In genomic region chr1:100037665-100038400, GRCh38 we compare ENCODE assay signal across 1 cellular context.
A peak's percentile ranks its signal among the peaks of the same experiment; 100 is the strongest.
TF ChIP-seq lines count a peak whose summit lies in the region.

No MANE protein-coding gene starts in this region.

TF ChIP-seq in K562, 482 proteins besides CTCF, POLR2A, EP300 and RAD21 (continued from another document and continues in another):
- TF ChIP-seq, protein P1, sequence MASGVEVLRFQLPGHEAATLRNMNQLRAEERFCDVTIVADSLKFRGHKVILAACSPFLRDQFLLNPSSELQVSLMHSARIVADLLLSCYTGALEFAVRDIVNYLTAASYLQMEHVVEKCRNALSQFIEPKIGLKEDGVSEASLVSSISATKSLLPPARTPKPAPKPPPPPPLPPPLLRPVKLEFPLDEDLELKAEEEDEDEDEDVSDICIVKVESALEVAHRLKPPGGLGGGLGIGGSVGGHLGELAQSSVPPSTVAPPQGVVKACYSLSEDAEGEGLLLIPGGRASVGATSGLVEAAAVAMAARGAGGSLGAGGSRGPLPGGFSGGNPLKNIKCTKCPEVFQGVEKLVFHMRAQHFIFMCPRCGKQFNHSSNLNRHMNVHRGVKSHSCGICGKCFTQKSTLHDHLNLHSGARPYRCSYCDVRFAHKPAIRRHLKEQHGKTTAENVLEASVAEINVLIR (CRISPR knock-in tag; IDR thresholded peaks at IDR 0.05): peak; percentile 80
- TF ChIP-seq NCOR1 (IDR thresholded peaks at IDR 0.05) (0 out of 2 replicates have a peak, but pooled peaks have one; percentile 33), FOXP4 (CRISPR knock-in tag; IDR thresholded peaks at IDR 0.05; ENCODE audit: borderline replicate concordance) (0 out of 2 replicates have a peak, but pooled peaks have one; percentile 32), SREBF1 (IDR thresholded peaks at IDR 0.05; ENCODE audit: borderline replicate concordance, low read depth, low read length) (peak; percentile 84; the same call in 1 of the 2 replicates), ETV6 (IDR thresholded peaks at IDR 0.05; ENCODE audit: borderline replicate concordance in 1 of 2, low read depth in 2 of 2, low read length in 1 of 2) (no peak), ETV6 (CRISPR knock-in tag; IDR thresholded peaks at IDR 0.05; ENCODE audit: borderline replicate concordance) (no peak), ADNP (tag; IDR thresholded peaks at IDR 0.05) (no peak), KDM5B (IDR thresholded peaks at IDR 0.05; ENCODE audit: insufficient replicate concordance, low read depth, low read length) (peak; percentile 97), KLF13 (tag; IDR thresholded peaks at IDR 0.05; ENCODE audit: borderline replicate concordance, low read depth) (peak; percentile 71; the same call in 1 of the 2 replicates), GTF2B (IDR thresholded peaks at IDR 0.05; ENCODE audit: extremely low read depth, insufficient read length) (no peak), CTBP1 (IDR thresholded peaks at IDR 0.05; ENCODE audit: borderline replicate concordance) (peak; percentile 68), TRIM28 (IDR thresholded peaks at IDR 0.05) (no peak), CEBPG (CRISPR knock-in tag; IDR thresholded peaks at IDR 0.05) (no peak), CEBPG (tag; conservative IDR thresholded peaks at IDR 0.05 in 1 of 2, IDR thresholded peaks at IDR 0.05 in 1 of 2) (no peak), MXD1 (CRISPR knock-in tag; IDR thresholded peaks at IDR 0.05; ENCODE audit: borderline replicate concordance, poor library complexity, severe bottlenecking) (no peak), MAFK (IDR thresholded peaks at IDR 0.05; ENCODE audit: low read length) (no peak), BRF1 (IDR thresholded peaks at IDR 0.05; ENCODE audit: borderline replicate concordance, extremely low read depth, insufficient read length) (no peak), HSF4 (CRISPR knock-in tag; IDR thresholded peaks at IDR 0.05; ENCODE audit: borderline replicate concordance) (no peak), RBM34 (IDR thresholded peaks at IDR 0.05; ENCODE audit: borderline replicate concordance, insufficient read depth, low read length) (no peak), EHMT2 (IDR thresholded peaks at IDR 0.05) (no peak), JUND (IDR thresholded peaks at IDR 0.05; ENCODE audit: borderline replicate concordance, low read depth, low read length) (0 out of 2 replicates have a peak, but pooled peaks have one; percentile 39), JUND (tag; IDR thresholded peaks at IDR 0.05; ENCODE audit: borderline replicate concordance, low read depth, low read length) (no peak; the same call in 2 of the 3 replicates), SIN3A (IDR thresholded peaks at IDR 0.05; ENCODE audit: borderline replicate concordance in 2 of 2, control insufficient read depth in 1 of 2, low read depth in 2 of 2, low read length in 2 of 2) (peak; percentile 5 to 68; a peak in 2 of 4 replicates), KLF16 (IDR thresholded peaks at IDR 0.05) (no peak), NR3C1 (CRISPR knock-in tag; IDR thresholded peaks at IDR 0.05) (no peak), NR2C2 (CRISPR knock-in tag; IDR thresholded peaks at IDR 0.05) (peak; percentile 65), NR2C2 (tag; IDR thresholded peaks at IDR 0.05) (no peak), EGR1 (conservative IDR thresholded peaks at IDR 0.05) (peak; percentile 71), STAT5B (CRISPR knock-in tag; IDR thresholded peaks at IDR 0.05) (no peak), GABPB1 (CRISPR knock-in tag; IDR thresholded peaks at IDR 0.05) (peak; percentile 73), ZBTB40 (IDR thresholded peaks at IDR 0.05) (peak; percentile 42; the same call in 1 of the 2 replicates), ZBTB40 (CRISPR knock-in tag; IDR thresholded peaks at IDR 0.05) (peak; percentile 17; the same call in 1 of the 2 replicates), ZKSCAN3 (CRISPR knock-in tag; IDR thresholded peaks at IDR 0.05) (no peak), E2F4 (CRISPR knock-in tag; IDR thresholded peaks at IDR 0.05; ENCODE audit: low read depth) (no peak), IFI16 (CRISPR knock-in tag; IDR thresholded peaks at IDR 0.05) (no peak), ETV5 (CRISPR knock-in tag; IDR thresholded peaks at IDR 0.05; ENCODE audit: low read depth) (no peak)
- TF ChIP-seq, protein P2, sequence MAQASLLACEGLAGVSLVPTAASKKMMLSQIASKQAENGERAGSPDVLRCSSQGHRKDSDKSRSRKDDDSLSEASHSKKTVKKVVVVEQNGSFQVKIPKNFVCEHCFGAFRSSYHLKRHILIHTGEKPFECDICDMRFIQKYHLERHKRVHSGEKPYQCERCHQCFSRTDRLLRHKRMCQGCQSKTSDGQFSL (CRISPR knock-in tag; IDR thresholded peaks at IDR 0.05): no peak
- TF ChIP-seq, protein P2 (tag; IDR thresholded peaks at IDR 0.05): no peak
- TF ChIP-seq, protein P3, sequence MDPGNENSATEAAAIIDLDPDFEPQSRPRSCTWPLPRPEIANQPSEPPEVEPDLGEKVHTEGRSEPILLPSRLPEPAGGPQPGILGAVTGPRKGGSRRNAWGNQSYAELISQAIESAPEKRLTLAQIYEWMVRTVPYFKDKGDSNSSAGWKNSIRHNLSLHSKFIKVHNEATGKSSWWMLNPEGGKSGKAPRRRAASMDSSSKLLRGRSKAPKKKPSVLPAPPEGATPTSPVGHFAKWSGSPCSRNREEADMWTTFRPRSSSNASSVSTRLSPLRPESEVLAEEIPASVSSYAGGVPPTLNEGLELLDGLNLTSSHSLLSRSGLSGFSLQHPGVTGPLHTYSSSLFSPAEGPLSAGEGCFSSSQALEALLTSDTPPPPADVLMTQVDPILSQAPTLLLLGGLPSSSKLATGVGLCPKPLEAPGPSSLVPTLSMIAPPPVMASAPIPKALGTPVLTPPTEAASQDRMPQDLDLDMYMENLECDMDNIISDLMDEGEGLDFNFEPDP (CRISPR knock-in tag; IDR thresholded peaks at IDR 0.05): no peak
- TF ChIP-seq, protein P4, sequence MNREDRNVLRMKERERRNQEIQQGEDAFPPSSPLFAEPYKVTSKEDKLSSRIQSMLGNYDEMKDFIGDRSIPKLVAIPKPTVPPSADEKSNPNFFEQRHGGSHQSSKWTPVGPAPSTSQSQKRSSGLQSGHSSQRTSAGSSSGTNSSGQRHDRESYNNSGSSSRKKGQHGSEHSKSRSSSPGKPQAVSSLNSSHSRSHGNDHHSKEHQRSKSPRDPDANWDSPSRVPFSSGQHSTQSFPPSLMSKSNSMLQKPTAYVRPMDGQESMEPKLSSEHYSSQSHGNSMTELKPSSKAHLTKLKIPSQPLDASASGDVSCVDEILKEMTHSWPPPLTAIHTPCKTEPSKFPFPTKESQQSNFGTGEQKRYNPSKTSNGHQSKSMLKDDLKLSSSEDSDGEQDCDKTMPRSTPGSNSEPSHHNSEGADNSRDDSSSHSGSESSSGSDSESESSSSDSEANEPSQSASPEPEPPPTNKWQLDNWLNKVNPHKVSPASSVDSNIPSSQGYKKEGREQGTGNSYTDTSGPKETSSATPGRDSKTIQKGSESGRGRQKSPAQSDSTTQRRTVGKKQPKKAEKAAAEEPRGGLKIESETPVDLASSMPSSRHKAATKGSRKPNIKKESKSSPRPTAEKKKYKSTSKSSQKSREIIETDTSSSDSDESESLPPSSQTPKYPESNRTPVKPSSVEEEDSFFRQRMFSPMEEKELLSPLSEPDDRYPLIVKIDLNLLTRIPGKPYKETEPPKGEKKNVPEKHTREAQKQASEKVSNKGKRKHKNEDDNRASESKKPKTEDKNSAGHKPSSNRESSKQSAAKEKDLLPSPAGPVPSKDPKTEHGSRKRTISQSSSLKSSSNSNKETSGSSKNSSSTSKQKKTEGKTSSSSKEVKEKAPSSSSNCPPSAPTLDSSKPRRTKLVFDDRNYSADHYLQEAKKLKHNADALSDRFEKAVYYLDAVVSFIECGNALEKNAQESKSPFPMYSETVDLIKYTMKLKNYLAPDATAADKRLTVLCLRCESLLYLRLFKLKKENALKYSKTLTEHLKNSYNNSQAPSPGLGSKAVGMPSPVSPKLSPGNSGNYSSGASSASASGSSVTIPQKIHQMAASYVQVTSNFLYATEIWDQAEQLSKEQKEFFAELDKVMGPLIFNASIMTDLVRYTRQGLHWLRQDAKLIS (CRISPR knock-in tag; IDR thresholded peaks at IDR 0.05): peak; percentile 55; the same call in 1 of the 2 replicates
